In the genomic region with DNA sequence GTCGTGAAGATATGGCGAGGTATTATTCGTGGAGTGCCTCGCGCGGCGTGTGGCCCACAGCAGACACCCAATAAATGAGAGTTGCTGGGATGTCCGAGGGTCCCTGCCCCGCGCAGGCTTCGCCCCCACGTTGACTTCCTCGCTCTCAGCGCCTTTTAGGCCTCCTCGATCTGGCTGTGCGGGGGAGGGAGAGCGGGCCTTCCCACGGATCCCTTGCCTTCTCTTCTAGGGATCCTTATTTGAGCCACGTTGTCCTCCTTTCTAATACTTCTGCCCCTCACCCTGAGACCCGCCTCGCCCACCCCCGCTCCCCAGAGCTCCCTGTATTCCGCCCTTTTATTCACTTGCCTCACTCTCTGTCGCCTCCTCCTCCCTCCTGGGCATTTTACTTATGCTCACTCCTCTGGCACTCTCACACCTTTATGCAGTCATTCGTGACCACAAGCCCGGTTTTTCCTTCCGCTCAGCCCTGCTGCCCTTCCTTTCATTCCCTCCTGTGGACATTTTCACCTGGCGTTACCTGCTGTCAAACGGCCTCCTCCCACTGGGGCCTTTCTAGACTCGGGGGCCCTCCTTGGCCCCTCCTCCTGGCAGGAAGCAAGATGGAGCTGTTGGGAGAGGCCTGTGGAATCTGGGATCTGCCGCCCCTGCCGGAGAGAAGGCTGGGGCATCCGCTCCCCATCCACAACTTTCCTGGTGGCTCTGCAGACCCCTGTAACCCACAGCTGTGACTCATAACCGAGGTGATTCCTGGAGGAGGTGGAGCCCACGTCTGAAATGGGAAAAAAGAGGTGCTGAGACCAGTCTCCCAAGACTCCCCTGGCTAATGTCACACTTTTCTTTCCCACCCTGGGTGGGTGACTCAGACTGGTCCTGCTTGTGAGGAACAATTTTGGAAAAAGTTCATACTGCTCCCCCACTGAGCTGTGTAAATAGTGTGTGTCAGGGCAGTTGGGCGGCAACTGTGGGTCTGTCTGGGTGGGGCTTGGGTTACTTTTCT, we compare ENCODE assay signal across 1 cellular context.
A peak's percentile ranks its signal among the peaks of the same experiment; 100 is the strongest.
TF ChIP-seq lines count a peak whose summit lies in the region.

No MANE protein-coding gene starts in this region.

TF ChIP-seq in WTC11, 78 proteins besides CTCF, POLR2A, EP300 and RAD21 (continued from another document):
- TF ChIP-seq JUN (CRISPR knock-in tag; IDR thresholded peaks at IDR 0.05) (no peak), OVOL2 (CRISPR knock-in tag; IDR thresholded peaks at IDR 0.05; ENCODE audit: borderline replicate concordance) (no peak), MYBL2 (CRISPR knock-in tag; IDR thresholded peaks at IDR 0.05) (no peak), SMAD3 (CRISPR knock-in tag; IDR thresholded peaks at IDR 0.05; ENCODE audit: borderline replicate concordance) (peak; percentile 68; the same call in 1 of the 2 replicates), ZNF219 (CRISPR knock-in tag; IDR thresholded peaks at IDR 0.05; ENCODE audit: borderline replicate concordance) (no peak), CBFB (CRISPR knock-in tag; IDR thresholded peaks at IDR 0.05; ENCODE audit: low read depth) (no peak), NR2C2 (CRISPR knock-in tag; IDR thresholded peaks at IDR 0.05) (no peak), KAT7 (CRISPR knock-in tag; IDR thresholded peaks at IDR 0.05; ENCODE audit: borderline replicate concordance) (no peak; the same call in 1 of the 2 replicates), FOXK1 (CRISPR knock-in tag; IDR thresholded peaks at IDR 0.05) (no peak), CREM (CRISPR knock-in tag; IDR thresholded peaks at IDR 0.05) (no peak), ESRRA (CRISPR knock-in tag; IDR thresholded peaks at IDR 0.05; ENCODE audit: borderline replicate concordance) (0 out of 2 replicates have a peak, but pooled peaks have one; percentile 19), TEAD4 (CRISPR knock-in tag; IDR thresholded peaks at IDR 0.05) (no peak; the same call in 1 of the 2 replicates), NFATC4 (CRISPR knock-in tag; IDR thresholded peaks at IDR 0.05) (peak; percentile 54; the same call in 1 of the 2 replicates), GTF2I (CRISPR knock-in tag; conservative IDR thresholded peaks at IDR 0.05) (no peak; the same call in 1 of the 2 replicates), NFYB (CRISPR knock-in tag; conservative IDR thresholded peaks at IDR 0.05; ENCODE audit: low read depth) (no peak), PRRX2 (CRISPR knock-in tag; IDR thresholded peaks at IDR 0.05) (0 out of 2 replicates have a peak, but pooled peaks have one; percentile 36), ZBTB43 (CRISPR knock-in tag; IDR thresholded peaks at IDR 0.05) (no peak), FOXP4 (CRISPR knock-in tag; IDR thresholded peaks at IDR 0.05) (no peak), USF2 (CRISPR knock-in tag; IDR thresholded peaks at IDR 0.05) (no peak), ZNF396 (CRISPR knock-in tag; IDR thresholded peaks at IDR 0.05; ENCODE audit: borderline replicate concordance) (no peak), ATF1 (CRISPR knock-in tag; IDR thresholded peaks at IDR 0.05) (no peak), ELF4 (CRISPR knock-in tag; IDR thresholded peaks at IDR 0.05; ENCODE audit: low read depth) (no peak), TCF7 (CRISPR knock-in tag; IDR thresholded peaks at IDR 0.05; ENCODE audit: low read depth) (no peak)
- TF ChIP-seq, protein P1, sequence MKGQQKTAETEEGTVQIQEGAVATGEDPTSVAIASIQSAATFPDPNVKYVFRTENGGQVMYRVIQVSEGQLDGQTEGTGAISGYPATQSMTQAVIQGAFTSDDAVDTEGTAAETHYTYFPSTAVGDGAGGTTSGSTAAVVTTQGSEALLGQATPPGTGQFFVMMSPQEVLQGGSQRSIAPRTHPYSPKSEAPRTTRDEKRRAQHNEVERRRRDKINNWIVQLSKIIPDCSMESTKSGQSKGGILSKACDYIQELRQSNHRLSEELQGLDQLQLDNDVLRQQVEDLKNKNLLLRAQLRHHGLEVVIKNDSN (CRISPR knock-in tag; IDR thresholded peaks at IDR 0.05), result no peak
- TF ChIP-seq, protein P2, sequence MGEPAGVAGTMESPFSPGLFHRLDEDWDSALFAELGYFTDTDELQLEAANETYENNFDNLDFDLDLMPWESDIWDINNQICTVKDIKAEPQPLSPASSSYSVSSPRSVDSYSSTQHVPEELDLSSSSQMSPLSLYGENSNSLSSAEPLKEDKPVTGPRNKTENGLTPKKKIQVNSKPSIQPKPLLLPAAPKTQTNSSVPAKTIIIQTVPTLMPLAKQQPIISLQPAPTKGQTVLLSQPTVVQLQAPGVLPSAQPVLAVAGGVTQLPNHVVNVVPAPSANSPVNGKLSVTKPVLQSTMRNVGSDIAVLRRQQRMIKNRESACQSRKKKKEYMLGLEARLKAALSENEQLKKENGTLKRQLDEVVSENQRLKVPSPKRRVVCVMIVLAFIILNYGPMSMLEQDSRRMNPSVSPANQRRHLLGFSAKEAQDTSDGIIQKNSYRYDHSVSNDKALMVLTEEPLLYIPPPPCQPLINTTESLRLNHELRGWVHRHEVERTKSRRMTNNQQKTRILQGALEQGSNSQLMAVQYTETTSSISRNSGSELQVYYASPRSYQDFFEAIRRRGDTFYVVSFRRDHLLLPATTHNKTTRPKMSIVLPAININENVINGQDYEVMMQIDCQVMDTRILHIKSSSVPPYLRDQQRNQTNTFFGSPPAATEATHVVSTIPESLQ (CRISPR knock-in tag; IDR thresholded peaks at IDR 0.05), result no peak
- TF ChIP-seq, protein P3, sequence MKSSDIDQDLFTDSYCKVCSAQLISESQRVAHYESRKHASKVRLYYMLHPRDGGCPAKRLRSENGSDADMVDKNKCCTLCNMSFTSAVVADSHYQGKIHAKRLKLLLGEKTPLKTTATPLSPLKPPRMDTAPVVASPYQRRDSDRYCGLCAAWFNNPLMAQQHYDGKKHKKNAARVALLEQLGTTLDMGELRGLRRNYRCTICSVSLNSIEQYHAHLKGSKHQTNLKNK (CRISPR knock-in tag; IDR thresholded peaks at IDR 0.05), result no peak
- TF ChIP-seq, protein P4, sequence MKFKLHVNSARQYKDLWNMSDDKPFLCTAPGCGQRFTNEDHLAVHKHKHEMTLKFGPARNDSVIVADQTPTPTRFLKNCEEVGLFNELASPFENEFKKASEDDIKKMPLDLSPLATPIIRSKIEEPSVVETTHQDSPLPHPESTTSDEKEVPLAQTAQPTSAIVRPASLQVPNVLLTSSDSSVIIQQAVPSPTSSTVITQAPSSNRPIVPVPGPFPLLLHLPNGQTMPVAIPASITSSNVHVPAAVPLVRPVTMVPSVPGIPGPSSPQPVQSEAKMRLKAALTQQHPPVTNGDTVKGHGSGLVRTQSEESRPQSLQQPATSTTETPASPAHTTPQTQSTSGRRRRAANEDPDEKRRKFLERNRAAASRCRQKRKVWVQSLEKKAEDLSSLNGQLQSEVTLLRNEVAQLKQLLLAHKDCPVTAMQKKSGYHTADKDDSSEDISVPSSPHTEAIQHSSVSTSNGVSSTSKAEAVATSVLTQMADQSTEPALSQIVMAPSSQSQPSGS (CRISPR knock-in tag; IDR thresholded peaks at IDR 0.05; ENCODE audit: borderline replicate concordance, low read depth), result no peak
TF ChIP-seq in WTC11: peak in this region for 10.
